24 cellular contexts compared by ENCODE assay signal in the genomic region with DNA sequence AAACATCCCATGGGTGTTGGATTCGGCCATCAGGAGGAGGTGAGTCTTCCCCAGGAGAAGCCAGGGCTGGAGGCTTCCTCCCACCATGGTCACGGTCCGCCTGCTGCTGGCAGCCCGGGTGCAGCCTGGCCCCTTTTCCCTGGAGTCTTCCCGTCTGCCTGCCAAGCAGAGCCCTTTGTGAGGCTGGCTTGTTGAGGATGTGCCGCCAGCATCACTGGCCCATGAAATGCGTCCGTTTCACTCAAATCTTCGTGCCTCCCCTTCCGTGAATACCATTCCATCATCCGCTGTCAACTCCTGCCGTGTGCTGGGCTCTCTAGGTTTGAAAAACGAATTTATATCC. TPM values are rescaled to one million over a fixed set of nuclear protein-coding genes. Genes with fewer than 3 reads are reported as not detected.
DNase-seq lines count a peak whose midpoint lies in the region; ATAC-seq, FAIRE-seq and TF ChIP-seq lines count a peak whose summit lies in the region.
"Had no signal": no experiment of that assay in that cellular context is flagged by ENCODE, and none has a peak within 500 bp of the region (broad histone marks: within the 10 kb centered on the region; RNA-seq: fewer than 3 reads in every experiment).

No MANE protein-coding gene starts in this region.

- H3K27ac Mint-ChIP-seq in activated T-cell treated with anti-CD3 and anti-CD28 coated beads, Interleukin-2, amount 50 U/mL, for 24 hours, result peak overlapping the region; percentile 80
- peak overlapping the region; percentile 27 for H3K27ac Mint-ChIP-seq in T-helper 17 cell
- H3K27ac Mint-ChIP-seq: CD8-positive, alpha-beta T cell; HFFc6 had no signal

- H3K4me3 Mint-ChIP-seq in activated T-cell treated with anti-CD3 and anti-CD28 coated beads, Interleukin-2, amount 50 U/mL, for 24 hours, result no peak overlapping the region
- no peak overlapping the region for H3K4me3 Mint-ChIP-seq in T-helper 17 cell
- H3K4me3 Mint-ChIP-seq: B cell; CD8-positive, alpha-beta T cell; HFFc6 had no signal

- H3K27me3 ChIP-seq in HepG2 (ENCODE audit: control insufficient read depth in 1 of 2, insufficient read depth in 2 of 2, low read length in 2 of 2), result no peaks in the 10 kb centered on the region
- H3K27me3 ChIP-seq in spleen (replicated peaks in 1 of 7), result no peaks in the 10 kb centered on the region
- H3K27me3 ChIP-seq: MG63 had no signal

- no peak overlapping the region for H3K9ac ChIP-seq in HepG2 (ENCODE audit: insufficient read depth, low read depth, low read length)

- peaks cover 96% of the 10 kb centered on the region for H3K36me3 Mint-ChIP-seq in activated T-cell treated with anti-CD3 and anti-CD28 coated beads, Interleukin-2, amount 50 U/mL, for 24 hours (ENCODE audit: low read depth)
- peaks cover 3% of the 10 kb centered on the region for H3K36me3 Mint-ChIP-seq in T-helper 17 cell (ENCODE audit: low read depth)

- H3K4me1 Mint-ChIP-seq in activated T-cell treated with anti-CD3 and anti-CD28 coated beads, Interleukin-2, amount 50 U/mL, for 24 hours (ENCODE audit: low read depth), result peaks cover 20% of the 10 kb centered on the region
- H3K4me1 Mint-ChIP-seq in T-helper 17 cell, result peaks cover 15% of the 10 kb centered on the region

- H3K27ac ChIP-seq in HepG2 (ENCODE audit: extremely low read length, insufficient read depth, low read length) (no peak overlapping the region), spleen (no peak overlapping the region)

- H3K36me3 ChIP-seq in HepG2 (replicated peaks in 1 of 2; ENCODE audit: control insufficient read depth in 1 of 2, insufficient read depth in 2 of 2, low read length in 2 of 2) (peaks cover 56 to 86% of the 10 kb centered on the region in 2 experiments), spleen (peaks cover 25 to 100% (median 95%) of the 10 kb centered on the region in 6 donors)

- no peak for FAIRE-seq in HepG2 (lab: Jason Lieb, UNC)
- FAIRE-seq: GM12878 had no signal

- no peak for TF ChIP-seq EP300 in HepG2 (IDR thresholded peaks at IDR 0.05; ENCODE audit: low read depth in 2 of 2, low read length in 2 of 2)
- TF ChIP-seq EP300 in HepG2 (CRISPR knock-in tag; IDR thresholded peaks at IDR 0.05; ENCODE audit: borderline replicate concordance), result no peak

- TF ChIP-seq RAD21 in HepG2 (CRISPR knock-in tag; IDR thresholded peaks at IDR 0.05), result no peak

- WGBS in HepG2 (ENCODE audit: low lambda C conversion rate), result 98% methylated on average over 13 of the region's 13 CpGs
- 89 to 96% (median 90%) methylated on average over 13 of the region's 13 CpGs for WGBS in spleen, 5 donors

- H3K27me3 Mint-ChIP-seq in activated T-cell treated with anti-CD3 and anti-CD28 coated beads, Interleukin-2, amount 50 U/mL, for 24 hours, result no peaks in the 10 kb centered on the region
- H3K27me3 Mint-ChIP-seq in T-helper 17 cell, result no peaks in the 10 kb centered on the region
- H3K27me3 Mint-ChIP-seq: B cell had no signal

- H3K4me1 ChIP-seq in HepG2 (ENCODE audit: insufficient read depth, low read length) (peaks cover 18% of the 10 kb centered on the region), spleen (peaks cover 3 to 32% (median 11%) of the 10 kb centered on the region in 6 donors)

- H3K9me3 ChIP-seq in T-helper 17 cell (ENCODE audit: control insufficient read depth, low read length, poor library complexity, severe bottlenecking) (no peaks in the 10 kb centered on the region), HepG2 (ENCODE audit: low read length) (no peaks in the 10 kb centered on the region), spleen (no peaks in the 10 kb centered on the region)
- H3K9me3 ChIP-seq: MG63 had no signal

- H3K79me2 ChIP-seq in HepG2 (ENCODE audit: insufficient read depth, low read length), result peaks cover 16% of the 10 kb centered on the region

- no TSS peak for BruUV-seq in HepG2 (replicated peaks; lab: Mats Ljungman, UMichigan)

- in situ Hi-C loops in HepG2 (cut with HindIII; ENCODE audit: extremely low pct_ligation_motif_present, low pct_unique_long_range_greater_than_20kb), result no loop called here

- peaks cover 7% of the 10 kb centered on the region; the same call in 1 of the 2 replicates for H4K20me1 ChIP-seq in HepG2 (ENCODE audit: insufficient read depth, low read length)

- no peaks in the 10 kb centered on the region for H3K9me3 Mint-ChIP-seq in activated T-cell treated with anti-CD3 and anti-CD28 coated beads, Interleukin-2, amount 50 U/mL, for 24 hours
- H3K9me3 Mint-ChIP-seq: CD8-positive, alpha-beta T cell; HFFc6 had no signal

- H3K4me2 ChIP-seq in HepG2 (ENCODE audit: low read depth, low read length), result no peak overlapping the region

- H3K4me3 ChIP-seq in HepG2 (replicated peaks in 1 of 3; ENCODE audit: insufficient read depth in 1 of 3, low read depth in 2 of 3, low read length in 3 of 3), result no peak overlapping the region
- no peak overlapping the region for H3K4me3 ChIP-seq in spleen
- H3K4me3 ChIP-seq: GM12878, MG63 had no signal

- CTCF ChIA-PET in HepG2 (lab: Yijun Ruan, JAX; ENCODE audit: low intra/inter-chr PET ratio, low total read pairs), result no interaction called here

- no peak overlapping the region for H2AFZ ChIP-seq in HepG2 (ENCODE audit: low read length)

- TF ChIP-seq POLR2A in HepG2 (IDR thresholded peaks at IDR 0.05; ENCODE audit: insufficient read depth in 1 of 2, low read depth in 2 of 2, low read length in 2 of 2) (no peak), spleen (IDR thresholded peaks at IDR 0.05) (no peak)

- POLR2A ChIA-PET in HepG2 (lab: Yijun Ruan, JAX), result no interaction called here

- peak; percentile 18 for DNase-seq in activated T-cell treated with anti-CD3 and anti-CD28 coated beads, Interleukin-2, amount 50 U/mL, for 24 hours
- no peak for DNase-seq in activated T-cell treated with anti-CD3 and anti-CD28 coated beads, Interleukin-2, amount 50 U/mL, for 1 hour
- DNase-seq in T-helper 17 cell (no peak), HepG2 (ENCODE audit: low spot score) (no peak), spleen (peak; percentile 41), germinal center (ENCODE audit: low spot score) (no peak)
- DNase-seq: CD8-positive, alpha-beta T cell; DMS53; EL; HFFc6; Karpas-422; MG63; NCI-H1048; NCI-H1436 treated with DMSO at 0.1 percent for 48 hours; NCI-H2029 had no signal

- TF ChIP-seq CTCF in HepG2 (CRISPR knock-in tag; IDR thresholded peaks at IDR 0.05), result no peak
- TF ChIP-seq CTCF in spleen (IDR thresholded peaks at IDR 0.05 in 8 of 11, conservative IDR thresholded peaks at IDR 0.05 in 3 of 11), result no peak

- intact Hi-C loops in HepG2 (cut with micrococcal nuclease; ENCODE audit: unreplicated experiment) (no loop called here), spleen (cut with DNase I; ENCODE audit: low total_unique reads) (no loop called here)

- ATAC-seq in T-helper 17 cell, result no peak
- ATAC-seq in HepG2, result no peak
- no peak for ATAC-seq in GM19452 (IDR thresholded peaks at IDR 0.05; ENCODE audit: unreplicated experiment)
- ATAC-seq in HG03457 (IDR thresholded peaks at IDR 0.05; ENCODE audit: unreplicated experiment), result no peak
- ATAC-seq: CD8-positive, alpha-beta T cell; GM12878; Panc1 had no signal

RNA-seq across cellular contexts. Expression of gene VPS4A, which starts 9.6 kb away (rescaled TPM):
- total RNA-seq in T-helper 17 cell (10 to 100 TPM; 43.8 to 53.7 TPM), HepG2 (2016; rRNA removed; fragmentation: Illumina TruSeq; extraction: Trizol) (21.0 and 27.9 TPM in 2 replicates), spleen (10 to 100 TPM; 28.5 to 38.0 (median 33.6) TPM)
- total RNA-seq in HepG2 (2016; cell fraction: cytosol; rRNA removed; fragmentation: Illumina TruSeq; extraction: Trizol; ENCODE audit: low read depth), result 22.9 and 26.6 TPM in 2 replicates
- 20.6 and 26.3 TPM in 2 replicates for total RNA-seq in HepG2 (2016; cell fraction: insoluble cytoplasmic fraction; rRNA removed; fragmentation: Illumina TruSeq; extraction: Trizol)
- total RNA-seq in HepG2 (2016; cell fraction: membrane; rRNA removed; fragmentation: Illumina TruSeq; extraction: Trizol), result 35.0 and 37.1 TPM in 2 replicates
- total RNA-seq in HepG2 (2016; cell fraction: nucleus; rRNA removed; fragmentation: Illumina TruSeq; extraction: Trizol), result 20.1 and 24.2 TPM in 2 replicates
- polyA plus RNA-seq in HepG2 (2011; rRNA removed) (13.2 and 15.7 TPM in 2 replicates), spleen (10 to 100 TPM; 21.5 to 30.2 (median 29.1) TPM)
- 13.5 TPM in 2 replicates for polyA plus RNA-seq in HepG2 (2011; cell fraction: cytosol; rRNA removed)
- polyA plus RNA-seq in HepG2 (2011; cell fraction: nucleus; rRNA removed), result 19.8 and 23.6 TPM in 2 replicates
- 35.1 and 39.0 TPM in 2 replicates for polyA plus RNA-seq in HepG2 (2012)
- polyA plus RNA-seq in HepG2 (2016; cell fraction: cytosol; fragmentation: Illumina TruSeq; extraction: Trizol; ENCODE audit: low read depth), result 17.7 and 22.9 TPM in 2 replicates
- polyA plus RNA-seq in HepG2 (2016; cell fraction: insoluble cytoplasmic fraction; fragmentation: Illumina TruSeq; extraction: Trizol; ENCODE audit: low read depth), result 25.9 and 27.3 TPM in 2 replicates
- polyA plus RNA-seq in HepG2 (2016; cell fraction: membrane; fragmentation: Illumina TruSeq; extraction: Trizol; ENCODE audit: low read depth), result 29.1 and 33.5 TPM in 2 replicates
- 40.5 and 45.1 TPM in 2 replicates for polyA plus RNA-seq in HepG2 (2016; cell fraction: nucleus; fragmentation: Illumina TruSeq; extraction: Trizol; ENCODE audit: insufficient read depth, low read depth)
- 26.2 and 31.9 TPM in 2 replicates for polyA minus RNA-seq in HepG2 (2011; rRNA and poly(A)+ RNA removed; ENCODE audit: low replicate concordance)
- 8.4 and 11.2 TPM in 2 replicates for polyA minus RNA-seq in HepG2 (2011; cell fraction: cytosol; rRNA and poly(A)+ RNA removed)
- 15.3 and 19.3 TPM in 2 replicates for polyA minus RNA-seq in HepG2 (2011; cell fraction: nucleus; rRNA and poly(A)+ RNA removed)

RNA-seq across cellular contexts. Expression of gene PDF, which starts 9.7 kb away (rescaled TPM):
- total RNA-seq in T-helper 17 cell (1 to 10 TPM; 4.1 to 4.3 TPM), HepG2 (2016; rRNA removed; fragmentation: Illumina TruSeq; extraction: Trizol) (26.8 and 48.8 TPM in 2 replicates), spleen (10 to 100 TPM in 3 of 7 donors, 1 to 10 TPM in 4; 7.1 to 18.5 (median 9.4) TPM)
- 18.2 and 24.6 TPM in 2 replicates for total RNA-seq in HepG2 (2016; cell fraction: cytosol; rRNA removed; fragmentation: Illumina TruSeq; extraction: Trizol; ENCODE audit: low read depth)
- 28.5 and 44.0 TPM in 2 replicates for total RNA-seq in HepG2 (2016; cell fraction: insoluble cytoplasmic fraction; rRNA removed; fragmentation: Illumina TruSeq; extraction: Trizol)
- total RNA-seq in HepG2 (2016; cell fraction: membrane; rRNA removed; fragmentation: Illumina TruSeq; extraction: Trizol), result 38.4 and 44.7 TPM in 2 replicates
- total RNA-seq in HepG2 (2016; cell fraction: nucleus; rRNA removed; fragmentation: Illumina TruSeq; extraction: Trizol), result 29.9 and 30.3 TPM in 2 replicates
- polyA plus RNA-seq in HepG2 (2011; rRNA removed) (12.4 and 15.5 TPM in 2 replicates), spleen (1 to 10 TPM; 2.4 to 7.1 (median 4.7) TPM)
- 22.8 and 23.1 TPM in 2 replicates for polyA plus RNA-seq in HepG2 (2011; cell fraction: cytosol; rRNA removed)
- polyA plus RNA-seq in HepG2 (2011; cell fraction: nucleus; rRNA removed), result 24.7 and 25.0 TPM in 2 replicates
- 6.4 and 8.7 TPM in 2 replicates for polyA plus RNA-seq in HepG2 (2012)
- 23.5 and 29.1 TPM in 2 replicates for polyA plus RNA-seq in HepG2 (2016; cell fraction: cytosol; fragmentation: Illumina TruSeq; extraction: Trizol; ENCODE audit: low read depth)
- 23.7 and 27.1 TPM in 2 replicates for polyA plus RNA-seq in HepG2 (2016; cell fraction: insoluble cytoplasmic fraction; fragmentation: Illumina TruSeq; extraction: Trizol; ENCODE audit: low read depth)
- polyA plus RNA-seq in HepG2 (2016; cell fraction: membrane; fragmentation: Illumina TruSeq; extraction: Trizol; ENCODE audit: low read depth), result 21.1 and 25.6 TPM in 2 replicates
- polyA plus RNA-seq in HepG2 (2016; cell fraction: nucleus; fragmentation: Illumina TruSeq; extraction: Trizol; ENCODE audit: insufficient read depth, low read depth), result 37.8 and 54.6 TPM in 2 replicates
- polyA minus RNA-seq in HepG2 (2011; rRNA and poly(A)+ RNA removed; ENCODE audit: low replicate concordance), result 4.4 and 16.0 TPM in 2 replicates
- polyA minus RNA-seq in HepG2 (2011; cell fraction: cytosol; rRNA and poly(A)+ RNA removed), result 15.6 and 19.5 TPM in 2 replicates
- polyA minus RNA-seq in HepG2 (2011; cell fraction: nucleus; rRNA and poly(A)+ RNA removed), result 6.3 and 19.4 TPM in 2 replicates

RNA-seq across cellular contexts. Expression of gene COG8, which starts 18.7 kb away (rescaled TPM):
- total RNA-seq in T-helper 17 cell (10 to 100 TPM; 21.7 to 22.8 TPM), HepG2 (2016; rRNA removed; fragmentation: Illumina TruSeq; extraction: Trizol) (52.1 and 55.3 TPM in 2 replicates), spleen (10 to 100 TPM; 29.9 to 54.3 (median 38.4) TPM)
- total RNA-seq in HepG2 (2016; cell fraction: cytosol; rRNA removed; fragmentation: Illumina TruSeq; extraction: Trizol; ENCODE audit: low read depth), result 10.7 and 10.9 TPM in 2 replicates
- 51.4 and 55.0 TPM in 2 replicates for total RNA-seq in HepG2 (2016; cell fraction: insoluble cytoplasmic fraction; rRNA removed; fragmentation: Illumina TruSeq; extraction: Trizol)
- 19.3 and 21.7 TPM in 2 replicates for total RNA-seq in HepG2 (2016; cell fraction: membrane; rRNA removed; fragmentation: Illumina TruSeq; extraction: Trizol)
- 36.9 and 39.9 TPM in 2 replicates for total RNA-seq in HepG2 (2016; cell fraction: nucleus; rRNA removed; fragmentation: Illumina TruSeq; extraction: Trizol)
- polyA plus RNA-seq in HepG2 (2011; rRNA removed) (45.5 and 53.9 TPM in 2 replicates), spleen (10 to 100 TPM; 13.8 to 21.5 (median 14.5) TPM)
- polyA plus RNA-seq in HepG2 (2011; cell fraction: cytosol; rRNA removed), result 41.6 and 42.2 TPM in 2 replicates
- polyA plus RNA-seq in HepG2 (2011; cell fraction: nucleus; rRNA removed), result 54.2 and 55.8 TPM in 2 replicates
- polyA plus RNA-seq in HepG2 (2012), result 25.6 and 25.8 TPM in 2 replicates
- 4.5 and 4.6 TPM in 2 replicates for polyA plus RNA-seq in HepG2 (2016; cell fraction: cytosol; fragmentation: Illumina TruSeq; extraction: Trizol; ENCODE audit: low read depth)
- 43.6 and 45.3 TPM in 2 replicates for polyA plus RNA-seq in HepG2 (2016; cell fraction: insoluble cytoplasmic fraction; fragmentation: Illumina TruSeq; extraction: Trizol; ENCODE audit: low read depth)
- polyA plus RNA-seq in HepG2 (2016; cell fraction: membrane; fragmentation: Illumina TruSeq; extraction: Trizol; ENCODE audit: low read depth), result 8.1 and 10.3 TPM in 2 replicates
- 58.0 and 62.4 TPM in 2 replicates for polyA plus RNA-seq in HepG2 (2016; cell fraction: nucleus; fragmentation: Illumina TruSeq; extraction: Trizol; ENCODE audit: insufficient read depth, low read depth)
- polyA minus RNA-seq in HepG2 (2011; rRNA and poly(A)+ RNA removed; ENCODE audit: low replicate concordance), result 107 and 148 TPM in 2 replicates
- polyA minus RNA-seq in HepG2 (2011; cell fraction: cytosol; rRNA and poly(A)+ RNA removed), result 58.2 and 58.3 TPM in 2 replicates
- 63.6 and 70.5 TPM in 2 replicates for polyA minus RNA-seq in HepG2 (2011; cell fraction: nucleus; rRNA and poly(A)+ RNA removed)

RNA-seq across cellular contexts. Expression of gene NIP7, which starts 18.9 kb away (rescaled TPM):
- total RNA-seq in T-helper 17 cell, result 10 to 100 TPM; 28.5 to 29.7 TPM
- 114 and 144 TPM in 2 replicates for total RNA-seq in HepG2 (2016; rRNA removed; fragmentation: Illumina TruSeq; extraction: Trizol)
- 18.2 and 22.3 TPM in 2 replicates for total RNA-seq in HepG2 (2016; cell fraction: cytosol; rRNA removed; fragmentation: Illumina TruSeq; extraction: Trizol; ENCODE audit: low read depth)
- total RNA-seq in HepG2 (2016; cell fraction: insoluble cytoplasmic fraction; rRNA removed; fragmentation: Illumina TruSeq; extraction: Trizol), result 111 and 158 TPM in 2 replicates
- 44.6 and 49.9 TPM in 2 replicates for total RNA-seq in HepG2 (2016; cell fraction: membrane; rRNA removed; fragmentation: Illumina TruSeq; extraction: Trizol)
- total RNA-seq in HepG2 (2016; cell fraction: nucleus; rRNA removed; fragmentation: Illumina TruSeq; extraction: Trizol), result 41.5 and 45.6 TPM in 2 replicates
- 14.0 and 15.3 TPM in 2 replicates for polyA plus RNA-seq in HepG2 (2011; rRNA removed)
- polyA plus RNA-seq in HepG2 (2011; cell fraction: cytosol; rRNA removed), result 14.2 and 20.2 TPM in 2 replicates
- polyA plus RNA-seq in HepG2 (2011; cell fraction: nucleus; rRNA removed), result 6.7 and 10.3 TPM in 2 replicates
- polyA plus RNA-seq in HepG2 (2012), result 36.0 and 46.6 TPM in 2 replicates
- polyA plus RNA-seq in HepG2 (2016; cell fraction: cytosol; fragmentation: Illumina TruSeq; extraction: Trizol; ENCODE audit: low read depth), result 8.3 and 9.9 TPM in 2 replicates
- polyA plus RNA-seq in HepG2 (2016; cell fraction: insoluble cytoplasmic fraction; fragmentation: Illumina TruSeq; extraction: Trizol; ENCODE audit: low read depth), result 140 and 161 TPM in 2 replicates
- 25.6 and 25.8 TPM in 2 replicates for polyA plus RNA-seq in HepG2 (2016; cell fraction: membrane; fragmentation: Illumina TruSeq; extraction: Trizol; ENCODE audit: low read depth)
- 69.5 and 74.1 TPM in 2 replicates for polyA plus RNA-seq in HepG2 (2016; cell fraction: nucleus; fragmentation: Illumina TruSeq; extraction: Trizol; ENCODE audit: insufficient read depth, low read depth)
- 18.1 and 22.6 TPM in 2 replicates for polyA minus RNA-seq in HepG2 (2011; rRNA and poly(A)+ RNA removed; ENCODE audit: low replicate concordance)
- 14.7 and 15.0 TPM in 2 replicates for polyA minus RNA-seq in HepG2 (2011; cell fraction: cytosol; rRNA and poly(A)+ RNA removed)
- polyA minus RNA-seq in HepG2 (2011; cell fraction: nucleus; rRNA and poly(A)+ RNA removed), result 21.9 and 26.0 TPM in 2 replicates
- total RNA-seq in spleen, result 10 to 100 TPM; 10.2 to 25.0 (median 20.0) TPM
- polyA plus RNA-seq in spleen, result 10 to 100 TPM; 14.0 to 20.6 (median 16.9) TPM

RNA-seq across cellular contexts. Expression of gene TMED6, which starts 30.9 kb away (rescaled TPM):
- total RNA-seq in T-helper 17 cell (under 1 TPM in 1 of 2 donors, not detected in 1; 0.75 TPM), HepG2 (2016; rRNA removed; fragmentation: Illumina TruSeq; extraction: Trizol) (6.4 and 14.4 TPM in 2 replicates), spleen (1 to 10 TPM in 4 of 7 donors, under 1 TPM in 1, not detected in 2; 0.85 to 5.2 (median 1.7) TPM)
- total RNA-seq in HepG2 (2016; cell fraction: cytosol; rRNA removed; fragmentation: Illumina TruSeq; extraction: Trizol; ENCODE audit: low read depth), result 2.9 and 4.8 TPM in 2 replicates
- 9.7 and 13.1 TPM in 2 replicates for total RNA-seq in HepG2 (2016; cell fraction: insoluble cytoplasmic fraction; rRNA removed; fragmentation: Illumina TruSeq; extraction: Trizol)
- 4.0 and 4.4 TPM in 2 replicates for total RNA-seq in HepG2 (2016; cell fraction: membrane; rRNA removed; fragmentation: Illumina TruSeq; extraction: Trizol)
- 9.6 and 11.2 TPM in 2 replicates for total RNA-seq in HepG2 (2016; cell fraction: nucleus; rRNA removed; fragmentation: Illumina TruSeq; extraction: Trizol)
- polyA plus RNA-seq in HepG2 (2011; rRNA removed) (9.8 and 10.5 TPM in 2 replicates), spleen (1 to 10 TPM in 1 of 3 donors, under 1 TPM in 2; 0.59 to 1.2 (median 0.99) TPM)
- 8.0 and 12.8 TPM in 2 replicates for polyA plus RNA-seq in HepG2 (2011; cell fraction: cytosol; rRNA removed)
- polyA plus RNA-seq in HepG2 (2011; cell fraction: nucleus; rRNA removed), result 3.0 and 4.5 TPM in 2 replicates
- polyA plus RNA-seq in HepG2 (2012), result 6.0 and 10.3 TPM in 2 replicates
- 3.8 and 4.3 TPM in 2 replicates for polyA plus RNA-seq in HepG2 (2016; cell fraction: cytosol; fragmentation: Illumina TruSeq; extraction: Trizol; ENCODE audit: low read depth)
- 7.5 and 10.5 TPM in 2 replicates for polyA plus RNA-seq in HepG2 (2016; cell fraction: insoluble cytoplasmic fraction; fragmentation: Illumina TruSeq; extraction: Trizol; ENCODE audit: low read depth)
- 3.5 and 4.2 TPM in 2 replicates for polyA plus RNA-seq in HepG2 (2016; cell fraction: membrane; fragmentation: Illumina TruSeq; extraction: Trizol; ENCODE audit: low read depth)
- polyA plus RNA-seq in HepG2 (2016; cell fraction: nucleus; fragmentation: Illumina TruSeq; extraction: Trizol; ENCODE audit: insufficient read depth, low read depth), result 17.8 and 20.3 TPM in 2 replicates
- polyA minus RNA-seq in HepG2 (2011; rRNA and poly(A)+ RNA removed; ENCODE audit: low replicate concordance), result 1.3 and 10.3 TPM in 2 replicates
- polyA minus RNA-seq in HepG2 (2011; cell fraction: cytosol; rRNA and poly(A)+ RNA removed), result 1.6 and 2.7 TPM in 2 replicates
- 6.2 and 6.7 TPM in 2 replicates for polyA minus RNA-seq in HepG2 (2011; cell fraction: nucleus; rRNA and poly(A)+ RNA removed)
- total RNA-seq: A172, H4, HT-29, SK-MEL-5 had no signal

Comparison
In these comparisons a context has a peak if more than half of its experiments do, and no peak if none do; other contexts are left out.
1. DNase-seq: peak in activated T-cell treated with anti-CD3 and anti-CD28 coated beads, Interleukin-2, amount 50 U/mL, for 24 hours (single experiment) and spleen (single experiment); none in activated T-cell treated with anti-CD3 and anti-CD28 coated beads, Interleukin-2, amount 50 U/mL, for 1 hour (single experiment), T-helper 17 cell (0 of 3), HepG2 (single experiment) and germinal center (single experiment).